In genomic region chr2:149122521-149122920, GRCh38 we compare ENCODE assay signal across 23 cellular contexts.
"Had no signal": no experiment of that assay in that cellular context is flagged by ENCODE, and none has a peak within 500 bp of the region (broad histone marks: within the 10 kb centered on the region; RNA-seq: fewer than 3 reads in every experiment).

No MANE protein-coding gene starts in this region.

- ATAC-seq: HepG2 had no signal

- H3K9me3 ChIP-seq: MG63, SJSA1 had no signal

- FAIRE-seq: HepG2, RCC 7860 had no signal

- H3K4me3 ChIP-seq: MG63, SJSA1, SK-N-MC had no signal

- H3K4me1 ChIP-seq: SJSA1 had no signal

- DNase-seq: IMR-90, Karpas-422, KG1, MG63, NCI-H1092, NCI-H1436, NCI-H187, NCI-H2029, NCI-H2081 treated with DMSO at 0.1 percent for 48 hours, NCI-H2171, NCI-H226, NCI-H446, NCI-H510A, NCI-H524 treated with DMSO at 0.1 percent for 48 hours, NCI-H69, NCI-H774, Right ventricle myocardium superior, RPMI8226, SIG-M5 had no signal

- H3K27me3 ChIP-seq: MG63, SJSA1 had no signal

- H3K36me3 ChIP-seq: MG63, SJSA1 had no signal

- H3K27ac ChIP-seq: SJSA1, SK-N-MC had no signal
